10 cellular contexts compared by ENCODE assay signal in the genomic region with DNA sequence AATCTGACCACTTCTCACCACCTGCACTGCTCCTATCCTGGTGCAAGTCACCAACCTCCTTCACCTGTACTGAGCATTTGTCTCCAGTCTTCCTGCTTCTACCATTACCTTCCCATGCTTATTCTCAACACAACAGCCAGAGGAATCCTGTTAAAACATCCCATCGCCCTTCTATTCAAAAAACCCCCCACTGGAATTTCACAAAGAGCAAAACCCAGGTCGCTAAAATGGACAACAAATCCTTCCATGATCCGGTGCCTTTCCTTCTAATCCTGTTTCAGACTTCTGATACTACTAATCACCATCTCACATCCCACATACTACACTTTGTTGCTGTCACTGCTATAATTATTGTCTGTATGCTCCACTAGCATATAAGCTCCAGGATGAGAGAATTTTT.
"Had no signal": no experiment of that assay in that cellular context is flagged by ENCODE, and none has a peak within 500 bp of the region (broad histone marks: within the 10 kb centered on the region; RNA-seq: fewer than 3 reads in every experiment).

No MANE protein-coding gene starts in this region.

- H3K9ac ChIP-seq: GM23248 had no signal

- H3K4me3 Mint-ChIP-seq: GM23338, H9, HFFc6 had no signal

- H3K36me3 ChIP-seq: HAP-1 had no signal

- DNase-seq: GM23248, GOT3, H7, H9, HCEC 1CT, HFFc6 had no signal

- H3K4me3 ChIP-seq: GM23248, GM23338, HAP-1 had no signal

- FAIRE-seq: H1, H54 had no signal

- H3K27ac ChIP-seq: GM23248 had no signal

- H2AFZ ChIP-seq: GM23248, GM23338 had no signal

- H3K9me3 Mint-ChIP-seq: GM23338, H9 had no signal

- H3K4me1 Mint-ChIP-seq: GM23338, H9 had no signal

- H3K27ac Mint-ChIP-seq: GM23338, H9, HFFc6 had no signal

- H3K4me1 ChIP-seq: HAP-1 had no signal

- H3K4me2 ChIP-seq: GM23338 had no signal

- H3K9me3 ChIP-seq: HAP-1 had no signal
